ENCODE assay signal across 16 cellular contexts in the genomic region with DNA sequence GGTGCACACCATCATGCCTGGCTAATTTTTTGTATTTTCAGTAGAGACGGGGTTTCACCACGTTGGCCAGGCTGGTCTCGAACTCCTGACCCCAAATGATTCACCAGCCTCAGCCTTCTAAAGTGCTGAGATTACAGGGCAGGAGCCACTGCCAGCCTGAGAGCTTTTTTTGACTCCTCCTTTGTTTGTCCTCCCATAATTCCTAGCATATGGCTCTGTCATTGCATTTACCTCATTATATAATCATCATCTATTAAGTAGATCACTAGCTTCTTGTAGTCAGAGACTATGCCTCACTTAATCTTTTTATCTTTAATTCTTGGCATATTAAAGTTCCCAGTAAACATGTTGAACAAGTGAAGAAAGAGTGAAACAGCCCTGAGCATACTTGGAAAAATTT.
A peak's percentile ranks its signal among the peaks of the same experiment; 100 is the strongest.
DNase-seq lines count a peak whose midpoint lies in the region; ATAC-seq, FAIRE-seq and TF ChIP-seq lines count a peak whose summit lies in the region.
"Had no signal": no experiment of that assay in that cellular context is flagged by ENCODE, and none has a peak within 500 bp of the region (broad histone marks: within the 10 kb centered on the region; RNA-seq: fewer than 3 reads in every experiment).

No MANE protein-coding gene starts in this region.

- BruUV-seq in endothelial cell of umbilical vein (replicated peaks; lab: Mats Ljungman, UMichigan), result no TSS peak

- TF ChIP-seq CTCF in GM12865 (IDR thresholded peaks at IDR 0.05; ENCODE audit: insufficient read depth, low read depth, low read length, missing control alignments) (no peak), endothelial cell of umbilical vein (IDR thresholded peaks at IDR 0.05; ENCODE audit: extremely low read depth in 1 of 2, insufficient read depth in 1 of 2, low read depth in 1 of 2, low read length in 2 of 2) (no peak), gastrocnemius medialis (IDR thresholded peaks at IDR 0.05 in 4 of 5, conservative IDR thresholded peaks at IDR 0.05 in 1 of 5) (no peak), heart right ventricle (IDR thresholded peaks at IDR 0.05) (no peak)

- WGBS in heart right ventricle, 2 donors, result 74 to 84% methylated on average over 3 of the region's 3 CpGs

- CTCF ChIA-PET in endothelial cell of umbilical vein (lab: Charles Lee), result interaction anchor here (1.1 to 2.2 kb wide), 5 partner anchors 13 to 121 kb away, joined by 3 to 7 read pairs (median 5); partner anchors contain the start of genes CPEB3 and MARCHF5

- H2AFZ ChIP-seq in endothelial cell of umbilical vein (ENCODE audit: low read depth, low read length), result no peak overlapping the region

- H3K4me1 ChIP-seq in endothelial cell of umbilical vein (ENCODE audit: control insufficient read depth, extremely low read depth, insufficient read depth, low read length), result peaks cover 10% of the 10 kb centered on the region
- peaks cover 15 to 22% of the 10 kb centered on the region in 2 donors for H3K4me1 ChIP-seq in gastrocnemius medialis
- peaks cover 0 to 40% (median 14%) of the 10 kb centered on the region in 9 donors for H3K4me1 ChIP-seq in heart right ventricle

- H3K9me3 ChIP-seq in endothelial cell of umbilical vein (replicated peaks; ENCODE audit: control insufficient read depth, insufficient read depth, low read length) (no peaks in the 10 kb centered on the region), gastrocnemius medialis (no peaks in the 10 kb centered on the region), heart right ventricle (no peaks in the 10 kb centered on the region)
- H3K9me3 ChIP-seq: left lung, sigmoid colon had no signal

- intact Hi-C loops in endothelial cell of umbilical vein (cut with micrococcal nuclease), result no loop called here
- intact Hi-C loops in gastrocnemius medialis (cut with DNase I; ENCODE audit: low total_unique reads), result no loop called here
- intact Hi-C loops in heart right ventricle (cut with DNase I), result no loop called here

- H3K4me3 ChIP-seq in GM12865 (ENCODE audit: low read depth, low read length) (no peak overlapping the region), endothelial cell of umbilical vein (replicated peaks in 1 of 3; ENCODE audit: insufficient read depth in 1 of 3, low read depth in 1 of 3, low read length in 3 of 3) (no peak overlapping the region), gastrocnemius medialis (no peak overlapping the region), heart right ventricle (no peak overlapping the region)
- H3K4me3 ChIP-seq: K562, left lung, sigmoid colon had no signal

- ATAC-seq in gastrocnemius medialis, result no peak
- ATAC-seq in heart right ventricle, result no peak
- ATAC-seq: K562; naive thymus-derived CD8-positive, alpha-beta T cell had no signal

- H3K36me3 ChIP-seq in endothelial cell of umbilical vein (ENCODE audit: control insufficient read depth in 2 of 2, extremely low read depth in 1 of 2, insufficient read depth in 2 of 2, low read length in 2 of 2), result no peaks in the 10 kb centered on the region
- no peaks in the 10 kb centered on the region for H3K36me3 ChIP-seq in gastrocnemius medialis
- H3K36me3 ChIP-seq in heart right ventricle, result peaks cover 0 to 15% (median 0%) of the 10 kb centered on the region in 9 donors
- H3K36me3 ChIP-seq: left lung, WERI-Rb-1 had no signal

- H3K9ac ChIP-seq in endothelial cell of umbilical vein (replicated peaks; ENCODE audit: extremely low read depth, insufficient read depth, low read length), result no peak overlapping the region

- no peaks in the 10 kb centered on the region for H3K9me1 ChIP-seq in endothelial cell of umbilical vein (replicated peaks; ENCODE audit: control insufficient read depth, extremely low read depth, insufficient read depth, low read length)

- H3K27ac ChIP-seq in endothelial cell of umbilical vein (ENCODE audit: insufficient read depth, low read depth, low read length) (no peak overlapping the region), gastrocnemius medialis (peak overlapping the region in 3 of 4 donors; percentile 6 to 30 (median 24)), caudate nucleus (ENCODE audit: low read depth, low read length) (no peak overlapping the region), heart right ventricle (peak overlapping the region in 1 of 10 donors; percentile 64)
- H3K27ac ChIP-seq: WERI-Rb-1 had no signal

- POLR2A ChIA-PET in endothelial cell of umbilical vein (lab: Charles Lee), result no interaction called here

- no peak for FAIRE-seq in endothelial cell of umbilical vein (lab: Jason Lieb, UNC)
- FAIRE-seq: K562 had no signal

- in situ Hi-C loops in gastrocnemius medialis (cut with MboI; ENCODE audit: low sequenced_read_pairs in 4 of 4), result no loop called here

- H4K20me1 ChIP-seq in endothelial cell of umbilical vein (replicated peaks; ENCODE audit: control insufficient read depth, extremely low read depth, insufficient read depth, low read length), result no peaks in the 10 kb centered on the region

- no peaks in the 10 kb centered on the region for H3K79me2 ChIP-seq in endothelial cell of umbilical vein (ENCODE audit: control insufficient read depth, insufficient read depth, low read length)

- TF ChIP-seq POLR2A in endothelial cell of umbilical vein (IDR thresholded peaks at IDR 0.05; ENCODE audit: low read depth, low read length), result no peak
- no peak for TF ChIP-seq POLR2A in gastrocnemius medialis (IDR thresholded peaks at IDR 0.05)

- H3K4me2 ChIP-seq in endothelial cell of umbilical vein (ENCODE audit: insufficient read depth, low read length), result no peak overlapping the region

- DNase-seq in GM12865 (ENCODE audit: low read depth) (peak; percentile 22), NCI-H69 (lab: John Stamatoyannopoulos, UW) (peak; percentile 30), endothelial cell of umbilical vein (ENCODE audit: low read depth, low spot score) (peak; percentile 15), gastrocnemius medialis (no peak), cerebellar nuclear complex (lab: John Stamatoyannopoulos, UW) (no peak), caudate nucleus (lab: John Stamatoyannopoulos, UW) (no peak), heart right ventricle (no peak)
- DNase-seq: activated T-cell treated with anti-CD3 and anti-CD28 coated beads, Interleukin-2, amount 50 U/mL, for 24 hours; amniotic stem cell; CD8-positive, alpha-beta memory T cell; naive thymus-derived CD8-positive, alpha-beta T cell; NCI-H187 treated with DMSO at 0.1 percent for 48 hours; sigmoid colon; WERI-Rb-1 had no signal

- dilution Hi-C loops in endothelial cell of umbilical vein (cut with MboI; ENCODE audit: extremely low pct_ligation_motif_present, low sequenced_read_pairs), result no loop called here

- H3K27me3 ChIP-seq in endothelial cell of umbilical vein (ENCODE audit: control insufficient read depth in 2 of 2, insufficient read depth in 2 of 2, low read length in 2 of 2) (no peaks in the 10 kb centered on the region), gastrocnemius medialis (no peaks in the 10 kb centered on the region), heart right ventricle (no peaks in the 10 kb centered on the region)
- H3K27me3 ChIP-seq: left lung, sigmoid colon had no signal

TF ChIP-seq in endothelial cell of umbilical vein, 7 proteins besides CTCF, POLR2A, EP300 and RAD21:
- no peak for TF ChIP-seq POLR2AphosphoS5 (IDR thresholded peaks at IDR 0.05; ENCODE audit: insufficient read depth, low read depth, low read length)
- TF ChIP-seq EZH2 (IDR thresholded peaks at IDR 0.05; ENCODE audit: borderline replicate concordance, low read depth, low read length, severe bottlenecking), result no peak
- no peak for TF ChIP-seq JUN (IDR thresholded peaks at IDR 0.05; ENCODE audit: borderline replicate concordance, insufficient read depth, insufficient read length, low read depth)
- TF ChIP-seq GATA2 (IDR thresholded peaks at IDR 0.05; ENCODE audit: insufficient read depth, insufficient read length, low read depth, low read length), result no peak
- no peak for TF ChIP-seq MYC (IDR thresholded peaks at IDR 0.05; ENCODE audit: low read depth, low read length)
- TF ChIP-seq, protein P1, sequence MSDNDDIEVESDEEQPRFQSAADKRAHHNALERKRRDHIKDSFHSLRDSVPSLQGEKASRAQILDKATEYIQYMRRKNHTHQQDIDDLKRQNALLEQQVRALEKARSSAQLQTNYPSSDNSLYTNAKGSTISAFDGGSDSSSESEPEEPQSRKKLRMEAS (IDR thresholded peaks at IDR 0.05; ENCODE audit: insufficient read depth, insufficient read length), result no peak
- TF ChIP-seq FOS (IDR thresholded peaks at IDR 0.05; ENCODE audit: borderline replicate concordance, insufficient read depth, low read length), result no peak

Comparison
In these comparisons a context has a peak if more than half of its experiments do, and no peak if none do; other contexts are left out.
1. DNase-seq: peak in GM12865 (single experiment), NCI-H69 (single experiment) and endothelial cell of umbilical vein (single experiment); none in gastrocnemius medialis (0 of 2), cerebellar nuclear complex (0 of 2), caudate nucleus (0 of 61) and heart right ventricle (0 of 2).
2. H3K27ac ChIP-seq: peak in gastrocnemius medialis (3 of 4); none in endothelial cell of umbilical vein (single experiment) and caudate nucleus (single experiment).